In the genomic region with DNA sequence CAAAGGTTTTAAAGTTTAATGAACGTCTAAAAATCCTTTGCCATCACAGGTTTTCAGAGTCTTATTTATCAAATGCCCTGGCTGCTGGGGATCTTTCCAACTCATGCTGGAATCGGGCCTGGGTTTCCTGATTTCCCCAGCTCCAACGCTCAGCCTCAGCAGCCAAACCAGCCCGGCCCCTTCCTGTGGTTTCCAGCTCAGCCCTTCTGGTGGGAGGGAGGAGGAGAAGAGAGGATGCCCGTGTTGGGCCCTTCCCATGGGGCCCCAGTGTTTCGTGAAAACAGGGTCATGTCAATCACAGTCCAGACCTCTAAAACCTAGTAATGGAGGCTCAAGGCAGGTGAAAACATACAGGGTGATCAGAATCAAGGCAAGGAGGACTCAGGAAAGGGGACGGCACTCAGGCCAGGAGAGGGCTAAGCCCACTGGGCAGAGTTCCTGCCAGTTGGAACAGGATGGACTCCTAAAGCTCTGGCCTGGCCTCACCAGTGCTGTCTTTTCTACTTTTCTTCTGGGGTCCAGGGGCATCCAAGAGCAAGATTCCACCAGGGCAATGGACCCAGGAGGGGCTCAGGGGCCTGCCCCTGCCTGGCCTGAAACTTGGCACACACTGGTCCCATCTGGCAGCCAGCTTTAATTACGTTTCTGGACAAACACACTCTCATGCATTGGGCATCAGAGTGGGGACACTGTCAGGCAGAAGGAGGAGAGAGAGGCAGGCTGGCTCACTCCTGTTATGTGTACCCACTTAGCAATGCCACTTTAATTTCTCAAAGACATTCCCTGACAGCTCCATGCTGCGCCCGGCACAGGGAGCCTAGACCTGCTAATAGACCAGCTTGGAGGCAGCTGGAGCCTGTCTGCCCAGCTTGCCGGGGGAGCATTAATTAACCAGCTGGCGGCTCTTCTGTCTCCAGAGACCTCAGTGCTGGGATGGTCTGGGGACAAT, we compare ENCODE assay signal across 8 cellular contexts.
A peak's percentile ranks its signal among the peaks of the same experiment; 100 is the strongest.
DNase-seq lines count a peak whose midpoint lies in the region; ATAC-seq and TF ChIP-seq lines count a peak whose summit lies in the region.

No MANE protein-coding gene starts in this region.

- peaks cover 28% of the 10 kb centered on the region for H3K27me3 Mint-ChIP-seq in glutamatergic neuron (ENCODE audit: unreplicated experiment)

- H3K4me1 Mint-ChIP-seq in glutamatergic neuron (ENCODE audit: low read depth, unreplicated experiment): peaks cover 58% of the 10 kb centered on the region

- no peaks in the 10 kb centered on the region for H3K9me3 ChIP-seq in GM23248 (ENCODE audit: low read depth)

- no peak overlapping the region for H3K4me3 ChIP-seq in GM23248
- H3K4me3 ChIP-seq in skeletal muscle cell (ENCODE audit: low read depth, low read length): no peak overlapping the region

- H3K79me2 ChIP-seq in GM23248 (ENCODE audit: insufficient read depth): no peaks in the 10 kb centered on the region

- no peak overlapping the region for H3K27ac ChIP-seq in GM23248

- H3K36me3 Mint-ChIP-seq in glutamatergic neuron (ENCODE audit: unreplicated experiment): peaks cover 12% of the 10 kb centered on the region

- ATAC-seq in HG03108 (IDR thresholded peaks at IDR 0.05; ENCODE audit: unreplicated experiment): no peak
- ATAC-seq in HG02623 (IDR thresholded peaks at IDR 0.05; ENCODE audit: unreplicated experiment): no peak

- H3K4me1 ChIP-seq in GM23248 (ENCODE audit: insufficient read depth): peaks cover 8% of the 10 kb centered on the region

- no peak for TF ChIP-seq CTCF in glutamatergic neuron (IDR thresholded peaks at IDR 0.05; ENCODE audit: partially characterized antibody, unreplicated experiment)

- DNase-seq in GM23248 (peak; percentile 70), NCI-H82 (lab: John Stamatoyannopoulos, UW) (peak; percentile 93), glutamatergic neuron (peak; percentile 77), skeletal muscle cell (ENCODE audit: low read depth) (peak; percentile 14), COLO829 (ENCODE audit: low spot score) (no peak), GM19238 (ENCODE audit: insufficient read length, low spot score) (no peak)

- H3K27ac Mint-ChIP-seq in glutamatergic neuron (ENCODE audit: unreplicated experiment): peak overlapping the region; percentile 57

- no peaks in the 10 kb centered on the region for H3K9me2 ChIP-seq in GM23248 (ENCODE audit: insufficient read depth)

- H3K9me3 Mint-ChIP-seq in glutamatergic neuron (ENCODE audit: unreplicated experiment): peaks cover 23% of the 10 kb centered on the region

- in situ Hi-C loops in GM23248 (cut with MboI): no loop called here

- WGBS in GM23248 (ENCODE audit: low coverage in 1 of 2, low lambda C conversion rate in 2 of 2, missing lambda C conversion rate in 2 of 2), 2 experiments: 14 to 15% methylated on average over 12 of the region's 12 CpGs

- no peaks in the 10 kb centered on the region for H3K27me3 ChIP-seq in GM23248 (replicated peaks; ENCODE audit: insufficient read depth)

- H3K4me3 Mint-ChIP-seq in glutamatergic neuron (ENCODE audit: unreplicated experiment): peak overlapping the region; percentile 50

- no peaks in the 10 kb centered on the region for H4K20me1 ChIP-seq in GM23248 (ENCODE audit: insufficient read depth)

- no peak overlapping the region for H3K9ac ChIP-seq in GM23248

- H3K36me3 ChIP-seq in GM23248 (ENCODE audit: low read depth): no peaks in the 10 kb centered on the region

- 0 out of 2 replicates have a peak, but pooled peaks cover 4% of the 10 kb centered on the region for H3F3A ChIP-seq in GM23248 (ENCODE audit: insufficient read depth)

- no peak overlapping the region for H3K4me2 ChIP-seq in GM23248 (ENCODE audit: unreplicated experiment)

- H2AFZ ChIP-seq in GM23248: peak overlapping the region; percentile 54; the same call in 1 of the 2 replicates

Comparison
In these comparisons a context has a peak if more than half of its experiments do, and no peak if none do; other contexts are left out.
1. DNase-seq: peak in GM23248 (single experiment), NCI-H82 (single experiment), glutamatergic neuron (single experiment) and skeletal muscle cell (single experiment); none in COLO829 (single experiment) and GM19238 (single experiment).